ENCODE assay signal across 21 cellular contexts in the genomic region with DNA sequence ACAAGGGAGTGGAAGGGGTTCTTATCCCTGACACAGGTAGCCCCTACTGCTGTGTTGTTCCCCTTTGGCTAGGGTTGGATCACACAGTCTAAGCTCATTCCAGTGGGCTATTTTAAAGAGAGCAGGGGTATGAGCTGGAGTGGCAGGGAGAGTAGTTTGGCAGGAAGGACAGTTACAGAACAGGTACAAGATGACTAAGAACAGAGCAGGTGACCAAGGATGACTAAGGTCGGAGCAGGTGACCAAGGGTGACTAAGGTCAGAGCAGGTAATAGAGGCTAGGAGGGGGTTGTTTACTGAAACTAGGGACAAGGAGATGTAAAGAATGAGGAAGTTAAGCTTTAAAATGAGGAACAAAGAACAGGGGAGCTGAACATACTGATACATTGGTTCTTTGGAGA. TPM values are rescaled to one million over a fixed set of nuclear protein-coding genes. Genes with fewer than 3 reads are reported as not detected.
DNase-seq lines count a peak whose midpoint lies in the region; ATAC-seq and TF ChIP-seq lines count a peak whose summit lies in the region.
"Had no signal": no experiment of that assay in that cellular context is flagged by ENCODE, and none has a peak within 500 bp of the region (broad histone marks: within the 10 kb centered on the region; RNA-seq: fewer than 3 reads in every experiment).

No MANE protein-coding gene starts in this region.

- no peak for ATAC-seq in sciatic nerve
- ATAC-seq: K562 had no signal

- H3K27ac ChIP-seq in neutrophil = peak overlapping the region; percentile 55
- H3K27ac ChIP-seq: 22Rv1, C4-2B, GM23248 had no signal

- peaks cover 10% of the 10 kb centered on the region for H3K27me3 ChIP-seq in neutrophil

- peaks cover 9% of the 10 kb centered on the region for H3K9me3 ChIP-seq in neutrophil

- no peak overlapping the region for H3K4me3 ChIP-seq in neutrophil (ENCODE audit: low read depth in 1 of 2, low read length in 1 of 2)
- H3K4me3 ChIP-seq: GM23248, K562 had no signal

- DNase-seq in DMS53 (lab: John Stamatoyannopoulos, UW) = peak; percentile 39
- no peak for DNase-seq in DMS53 treated with DMSO at 0.1 percent for 48 hours (lab: John Stamatoyannopoulos, UW; ENCODE audit: unreplicated experiment)
- DNase-seq in MV-4-11 (lab: John Stamatoyannopoulos, UW) = peak; percentile 56
- peak; percentile 73 for DNase-seq in SKM-1 treated with dmso at 0.1 percent for 144 hours (lab: John Stamatoyannopoulos, UW; ENCODE audit: unreplicated experiment)
- no peak for DNase-seq in sciatic nerve (ENCODE audit: low spot score)
- DNase-seq in NCI-H69 (lab: John Stamatoyannopoulos, UW) = no peak
- DNase-seq in NCI-H524 (lab: John Stamatoyannopoulos, UW) = no peak
- DNase-seq: AML-193; GDM1; GM23248; HCEC 1CT; NCI-H1092 treated with DMSO at 0.1 percent for 48 hours; NCI-H146; NCI-H2029 treated with DMSO at 0.1 percent for 48 hours; NCI-H2171; NCI-H748 treated with DMSO at 0.1 percent for 48 hours; NK-92 treated with Interleukin-12 subunit alpha and Interleukin-12 subunit beta, amount 100 ng/mL, for 24 hours had no signal

- intact Hi-C loops in sciatic nerve (cut with DNase I) = no loop called here

- TF ChIP-seq CTCF in neutrophil (IDR thresholded peaks at IDR 0.05) = no peak

- H3K4me1 ChIP-seq in neutrophil (ENCODE audit: control insufficient read depth in 1 of 2, insufficient read depth in 1 of 2, low read depth in 1 of 2, low read length in 1 of 2) = no peaks in the 10 kb centered on the region

- H3K36me3 ChIP-seq in neutrophil = no peaks in the 10 kb centered on the region

RNA-seq across cellular contexts. Expression of a gene that starts 58.8 kb away (rescaled TPM):
- 29.4 TPM for total RNA-seq in sciatic nerve

RNA-seq across cellular contexts. Expression of a gene that starts 59.3 kb away (rescaled TPM):
- 20.5 TPM for total RNA-seq in sciatic nerve

Comparison
In these comparisons a context has a peak if more than half of its experiments do, and no peak if none do; other contexts are left out.
1. DNase-seq: peak in DMS53 (single experiment), MV-4-11 (single experiment) and SKM-1 treated with dmso at 0.1 percent for 144 hours (single experiment); none in DMS53 treated with DMSO at 0.1 percent for 48 hours (single experiment), sciatic nerve (single experiment), NCI-H69 (single experiment) and NCI-H524 (0 of 2).